Comparison of ENCODE assay signal across 11 cellular contexts in the genomic region with DNA sequence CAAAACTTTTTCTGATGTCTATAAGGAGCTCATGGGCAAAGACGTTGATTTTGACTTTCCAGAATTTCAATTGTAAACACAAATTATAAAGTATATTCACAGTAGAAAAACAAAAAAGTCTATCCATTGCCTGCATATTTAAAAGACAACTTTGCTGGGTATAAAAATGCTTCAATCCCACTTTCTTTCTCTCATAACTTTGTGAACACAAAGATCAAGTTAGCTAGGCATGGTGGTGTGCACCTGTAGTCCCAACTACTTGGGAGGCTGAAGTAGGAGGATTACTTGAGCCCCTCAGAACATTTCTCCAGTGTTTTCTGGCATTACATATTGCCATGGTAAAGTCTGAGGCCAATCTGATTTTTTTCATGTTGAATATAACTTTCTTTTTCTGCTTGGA.
"Had no signal": no experiment of that assay in that cellular context is flagged by ENCODE, and none has a peak within 500 bp of the region (broad histone marks: within the 10 kb centered on the region; RNA-seq: fewer than 3 reads in every experiment).

No MANE protein-coding gene starts in this region.

- H3K27ac ChIP-seq: GM23248 had no signal

- DNase-seq: GM23248, GOT3, H7, H9, HCEC 1CT, HFFc6 had no signal

- H2AFZ ChIP-seq: GM23248, GM23338 had no signal

- H3K4me1 ChIP-seq: HAP-1 had no signal

- FAIRE-seq: H1, H54 had no signal

- ATAC-seq: GM23338, HCT116 had no signal

- H3K36me3 ChIP-seq: HAP-1 had no signal

- H3K4me2 ChIP-seq: GM23338 had no signal

- H3K9me3 ChIP-seq: HAP-1 had no signal

- H3K9ac ChIP-seq: GM23248 had no signal

- H3K4me3 ChIP-seq: GM23248, GM23338, HAP-1 had no signal
